2 cellular contexts compared by ENCODE assay signal in the genomic region with DNA sequence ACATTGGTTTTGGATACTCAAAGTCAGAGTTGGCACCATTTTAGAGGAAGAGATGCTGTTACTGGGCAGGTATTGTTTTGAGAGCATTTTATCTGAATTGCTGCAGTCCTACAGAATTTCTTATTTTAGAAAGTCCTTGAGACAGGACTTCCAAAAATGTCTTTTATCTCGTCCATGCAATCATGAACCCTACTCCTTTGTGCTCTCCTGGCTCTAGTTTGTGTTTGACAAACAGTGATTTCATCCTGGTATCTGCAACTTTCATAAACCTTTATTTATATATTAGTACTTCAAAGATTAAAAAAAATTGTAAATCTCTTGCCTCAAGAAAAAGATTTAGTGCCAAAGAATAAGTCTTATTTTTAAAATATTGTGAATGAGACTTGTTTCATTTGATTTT.
TF ChIP-seq lines count a peak whose summit lies in the region.

No MANE protein-coding gene starts in this region.

TF ChIP-seq in HepG2, 621 proteins besides CTCF, POLR2A, EP300 and RAD21 (continues in another document):
- TF ChIP-seq KMT2A (CRISPR knock-in tag; IDR thresholded peaks at IDR 0.05), result no peak
- TF ChIP-seq, protein P1, sequence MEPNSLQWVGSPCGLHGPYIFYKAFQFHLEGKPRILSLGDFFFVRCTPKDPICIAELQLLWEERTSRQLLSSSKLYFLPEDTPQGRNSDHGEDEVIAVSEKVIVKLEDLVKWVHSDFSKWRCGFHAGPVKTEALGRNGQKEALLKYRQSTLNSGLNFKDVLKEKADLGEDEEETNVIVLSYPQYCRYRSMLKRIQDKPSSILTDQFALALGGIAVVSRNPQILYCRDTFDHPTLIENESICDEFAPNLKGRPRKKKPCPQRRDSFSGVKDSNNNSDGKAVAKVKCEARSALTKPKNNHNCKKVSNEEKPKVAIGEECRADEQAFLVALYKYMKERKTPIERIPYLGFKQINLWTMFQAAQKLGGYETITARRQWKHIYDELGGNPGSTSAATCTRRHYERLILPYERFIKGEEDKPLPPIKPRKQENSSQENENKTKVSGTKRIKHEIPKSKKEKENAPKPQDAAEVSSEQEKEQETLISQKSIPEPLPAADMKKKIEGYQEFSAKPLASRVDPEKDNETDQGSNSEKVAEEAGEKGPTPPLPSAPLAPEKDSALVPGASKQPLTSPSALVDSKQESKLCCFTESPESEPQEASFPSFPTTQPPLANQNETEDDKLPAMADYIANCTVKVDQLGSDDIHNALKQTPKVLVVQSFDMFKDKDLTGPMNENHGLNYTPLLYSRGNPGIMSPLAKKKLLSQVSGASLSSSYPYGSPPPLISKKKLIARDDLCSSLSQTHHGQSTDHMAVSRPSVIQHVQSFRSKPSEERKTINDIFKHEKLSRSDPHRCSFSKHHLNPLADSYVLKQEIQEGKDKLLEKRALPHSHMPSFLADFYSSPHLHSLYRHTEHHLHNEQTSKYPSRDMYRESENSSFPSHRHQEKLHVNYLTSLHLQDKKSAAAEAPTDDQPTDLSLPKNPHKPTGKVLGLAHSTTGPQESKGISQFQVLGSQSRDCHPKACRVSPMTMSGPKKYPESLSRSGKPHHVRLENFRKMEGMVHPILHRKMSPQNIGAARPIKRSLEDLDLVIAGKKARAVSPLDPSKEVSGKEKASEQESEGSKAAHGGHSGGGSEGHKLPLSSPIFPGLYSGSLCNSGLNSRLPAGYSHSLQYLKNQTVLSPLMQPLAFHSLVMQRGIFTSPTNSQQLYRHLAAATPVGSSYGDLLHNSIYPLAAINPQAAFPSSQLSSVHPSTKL (CRISPR knock-in tag; IDR thresholded peaks at IDR 0.05), result peak; percentile 50; the same call in 1 of the 2 replicates
- TF ChIP-seq, protein P2, sequence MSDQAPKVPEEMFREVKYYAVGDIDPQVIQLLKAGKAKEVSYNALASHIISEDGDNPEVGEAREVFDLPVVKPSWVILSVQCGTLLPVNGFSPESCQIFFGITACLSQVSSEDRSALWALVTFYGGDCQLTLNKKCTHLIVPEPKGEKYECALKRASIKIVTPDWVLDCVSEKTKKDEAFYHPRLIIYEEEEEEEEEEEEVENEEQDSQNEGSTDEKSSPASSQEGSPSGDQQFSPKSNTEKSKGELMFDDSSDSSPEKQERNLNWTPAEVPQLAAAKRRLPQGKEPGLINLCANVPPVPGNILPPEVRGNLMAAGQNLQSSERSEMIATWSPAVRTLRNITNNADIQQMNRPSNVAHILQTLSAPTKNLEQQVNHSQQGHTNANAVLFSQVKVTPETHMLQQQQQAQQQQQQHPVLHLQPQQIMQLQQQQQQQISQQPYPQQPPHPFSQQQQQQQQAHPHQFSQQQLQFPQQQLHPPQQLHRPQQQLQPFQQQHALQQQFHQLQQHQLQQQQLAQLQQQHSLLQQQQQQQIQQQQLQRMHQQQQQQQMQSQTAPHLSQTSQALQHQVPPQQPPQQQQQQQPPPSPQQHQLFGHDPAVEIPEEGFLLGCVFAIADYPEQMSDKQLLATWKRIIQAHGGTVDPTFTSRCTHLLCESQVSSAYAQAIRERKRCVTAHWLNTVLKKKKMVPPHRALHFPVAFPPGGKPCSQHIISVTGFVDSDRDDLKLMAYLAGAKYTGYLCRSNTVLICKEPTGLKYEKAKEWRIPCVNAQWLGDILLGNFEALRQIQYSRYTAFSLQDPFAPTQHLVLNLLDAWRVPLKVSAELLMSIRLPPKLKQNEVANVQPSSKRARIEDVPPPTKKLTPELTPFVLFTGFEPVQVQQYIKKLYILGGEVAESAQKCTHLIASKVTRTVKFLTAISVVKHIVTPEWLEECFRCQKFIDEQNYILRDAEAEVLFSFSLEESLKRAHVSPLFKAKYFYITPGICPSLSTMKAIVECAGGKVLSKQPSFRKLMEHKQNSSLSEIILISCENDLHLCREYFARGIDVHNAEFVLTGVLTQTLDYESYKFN (CRISPR knock-in tag; conservative IDR thresholded peaks at IDR 0.05), result 0 out of 2 replicates have a peak, but pooled peaks have one; percentile 24
- TF ChIP-seq SOX13 (IDR thresholded peaks at IDR 0.05), result no peak
- peak in 1 of 2 experiments; percentile 58; a peak in 2 of 4 replicates for TF ChIP-seq SOX13 (CRISPR knock-in tag; conservative IDR thresholded peaks at IDR 0.05 in 1 of 2, IDR thresholded peaks at IDR 0.05 in 1 of 2)
- peak; percentile 73 for TF ChIP-seq NCOA2 (CRISPR knock-in tag; IDR thresholded peaks at IDR 0.05)
- TF ChIP-seq ZNF614 (CRISPR knock-in tag; IDR thresholded peaks at IDR 0.05; ENCODE audit: borderline replicate concordance), result no peak
- no peak for TF ChIP-seq TBX2 (CRISPR knock-in tag; IDR thresholded peaks at IDR 0.05; ENCODE audit: borderline replicate concordance)
- TF ChIP-seq TCF7 (IDR thresholded peaks at IDR 0.05; ENCODE audit: low read depth), result peak; percentile 51
- TF ChIP-seq PHF21A (CRISPR knock-in tag; IDR thresholded peaks at IDR 0.05), result peak; percentile 59; the same call in 1 of the 2 replicates
- TF ChIP-seq, protein P3, sequence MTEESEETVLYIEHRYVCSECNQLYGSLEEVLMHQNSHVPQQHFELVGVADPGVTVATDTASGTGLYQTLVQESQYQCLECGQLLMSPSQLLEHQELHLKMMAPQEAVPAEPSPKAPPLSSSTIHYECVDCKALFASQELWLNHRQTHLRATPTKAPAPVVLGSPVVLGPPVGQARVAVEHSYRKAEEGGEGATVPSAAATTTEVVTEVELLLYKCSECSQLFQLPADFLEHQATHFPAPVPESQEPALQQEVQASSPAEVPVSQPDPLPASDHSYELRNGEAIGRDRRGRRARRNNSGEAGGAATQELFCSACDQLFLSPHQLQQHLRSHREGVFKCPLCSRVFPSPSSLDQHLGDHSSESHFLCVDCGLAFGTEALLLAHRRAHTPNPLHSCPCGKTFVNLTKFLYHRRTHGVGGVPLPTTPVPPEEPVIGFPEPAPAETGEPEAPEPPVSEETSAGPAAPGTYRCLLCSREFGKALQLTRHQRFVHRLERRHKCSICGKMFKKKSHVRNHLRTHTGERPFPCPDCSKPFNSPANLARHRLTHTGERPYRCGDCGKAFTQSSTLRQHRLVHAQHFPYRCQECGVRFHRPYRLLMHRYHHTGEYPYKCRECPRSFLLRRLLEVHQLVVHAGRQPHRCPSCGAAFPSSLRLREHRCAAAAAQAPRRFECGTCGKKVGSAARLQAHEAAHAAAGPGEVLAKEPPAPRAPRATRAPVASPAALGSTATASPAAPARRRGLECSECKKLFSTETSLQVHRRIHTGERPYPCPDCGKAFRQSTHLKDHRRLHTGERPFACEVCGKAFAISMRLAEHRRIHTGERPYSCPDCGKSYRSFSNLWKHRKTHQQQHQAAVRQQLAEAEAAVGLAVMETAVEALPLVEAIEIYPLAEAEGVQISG (CRISPR knock-in tag; IDR thresholded peaks at IDR 0.05), result no peak
- TF ChIP-seq ISL2 (CRISPR knock-in tag; IDR thresholded peaks at IDR 0.05), result peak; percentile 67
- peak; percentile 50 for TF ChIP-seq HNF4A (CRISPR knock-in tag; IDR thresholded peaks at IDR 0.05)
- no peak for TF ChIP-seq ZNF572 (CRISPR knock-in tag; IDR thresholded peaks at IDR 0.05)
- TF ChIP-seq HMG20A (CRISPR knock-in tag; IDR thresholded peaks at IDR 0.05; ENCODE audit: borderline replicate concordance), result peak; percentile 57; the same call in 1 of the 2 replicates
- TF ChIP-seq HMG20B (CRISPR knock-in tag; conservative IDR thresholded peaks at IDR 0.05), result peak; percentile 88
- no peak for TF ChIP-seq ZNF556 (CRISPR knock-in tag; IDR thresholded peaks at IDR 0.05; ENCODE audit: borderline replicate concordance)
- 0 out of 2 replicates have a peak, but pooled peaks have one; percentile 17 for TF ChIP-seq NR2F6 (IDR thresholded peaks at IDR 0.05)
- TF ChIP-seq NR2F6 (CRISPR knock-in tag; IDR thresholded peaks at IDR 0.05), result no peak
- peak; percentile 47; the same call in 1 of the 2 replicates for TF ChIP-seq CREM (IDR thresholded peaks at IDR 0.05)
- TF ChIP-seq CREM (CRISPR knock-in tag; IDR thresholded peaks at IDR 0.05), result no peak

TF ChIP-seq in GM12878, 131 proteins besides CTCF, POLR2A, EP300 and RAD21:
- TF ChIP-seq, protein P4, sequence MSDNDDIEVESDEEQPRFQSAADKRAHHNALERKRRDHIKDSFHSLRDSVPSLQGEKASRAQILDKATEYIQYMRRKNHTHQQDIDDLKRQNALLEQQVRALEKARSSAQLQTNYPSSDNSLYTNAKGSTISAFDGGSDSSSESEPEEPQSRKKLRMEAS (IDR thresholded peaks at IDR 0.05; ENCODE audit: low read depth, low read length), result no peak
- TF ChIP-seq SMARCA5 (IDR thresholded peaks at IDR 0.05), result no peak
- TF ChIP-seq ZZZ3 (IDR thresholded peaks at IDR 0.05; ENCODE audit: control insufficient read depth, insufficient read length, low read depth), result no peak
- TF ChIP-seq HCFC1 (IDR thresholded peaks at IDR 0.05; ENCODE audit: low read length), result no peak
- TF ChIP-seq MTA2 (IDR thresholded peaks at IDR 0.05; ENCODE audit: low read depth), result no peak
- no peak for TF ChIP-seq DPF2 (IDR thresholded peaks at IDR 0.05)
- no peak for TF ChIP-seq ESRRA (IDR thresholded peaks at IDR 0.05; ENCODE audit: low read length)
- TF ChIP-seq GATAD2B (conservative IDR thresholded peaks at IDR 0.05; ENCODE audit: low read depth), result no peak
- TF ChIP-seq ZBED1 (IDR thresholded peaks at IDR 0.05; ENCODE audit: borderline replicate concordance), result no peak
- TF ChIP-seq ETV6 (conservative IDR thresholded peaks at IDR 0.05 in 1 of 2, IDR thresholded peaks at IDR 0.05 in 1 of 2; ENCODE audit: borderline replicate concordance in 1 of 2, low read depth in 1 of 2), result no peak
- TF ChIP-seq EZH2 (IDR thresholded peaks at IDR 0.05; ENCODE audit: borderline replicate concordance, control insufficient read depth, low read depth, low read length), result no peak
- no peak for TF ChIP-seq POU2F2 (IDR thresholded peaks at IDR 0.05; ENCODE audit: borderline replicate concordance, low read depth, low read length)
- no peak for TF ChIP-seq ZNF384 (IDR thresholded peaks at IDR 0.05; ENCODE audit: borderline replicate concordance, low read depth, low read length)
- no peak for TF ChIP-seq CHD1 (IDR thresholded peaks at IDR 0.05; ENCODE audit: low read depth, low read length)
- TF ChIP-seq, protein P5, sequence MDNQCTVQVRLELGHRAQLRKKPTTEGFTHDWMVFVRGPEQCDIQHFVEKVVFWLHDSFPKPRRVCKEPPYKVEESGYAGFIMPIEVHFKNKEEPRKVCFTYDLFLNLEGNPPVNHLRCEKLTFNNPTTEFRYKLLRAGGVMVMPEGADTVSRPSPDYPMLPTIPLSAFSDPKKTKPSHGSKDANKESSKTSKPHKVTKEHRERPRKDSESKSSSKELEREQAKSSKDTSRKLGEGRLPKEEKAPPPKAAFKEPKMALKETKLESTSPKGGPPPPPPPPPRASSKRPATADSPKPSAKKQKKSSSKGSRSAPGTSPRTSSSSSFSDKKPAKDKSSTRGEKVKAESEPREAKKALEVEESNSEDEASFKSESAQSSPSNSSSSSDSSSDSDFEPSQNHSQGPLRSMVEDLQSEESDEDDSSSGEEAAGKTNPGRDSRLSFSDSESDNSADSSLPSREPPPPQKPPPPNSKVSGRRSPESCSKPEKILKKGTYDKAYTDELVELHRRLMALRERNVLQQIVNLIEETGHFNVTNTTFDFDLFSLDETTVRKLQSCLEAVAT (IDR thresholded peaks at IDR 0.05), result no peak
- no peak for TF ChIP-seq RBBP5 (conservative IDR thresholded peaks at IDR 0.05)
- no peak for TF ChIP-seq PML (IDR thresholded peaks at IDR 0.05; ENCODE audit: low read length)
- TF ChIP-seq RUNX3 (IDR thresholded peaks at IDR 0.05; ENCODE audit: low read length), result no peak
- TF ChIP-seq, protein P6, sequence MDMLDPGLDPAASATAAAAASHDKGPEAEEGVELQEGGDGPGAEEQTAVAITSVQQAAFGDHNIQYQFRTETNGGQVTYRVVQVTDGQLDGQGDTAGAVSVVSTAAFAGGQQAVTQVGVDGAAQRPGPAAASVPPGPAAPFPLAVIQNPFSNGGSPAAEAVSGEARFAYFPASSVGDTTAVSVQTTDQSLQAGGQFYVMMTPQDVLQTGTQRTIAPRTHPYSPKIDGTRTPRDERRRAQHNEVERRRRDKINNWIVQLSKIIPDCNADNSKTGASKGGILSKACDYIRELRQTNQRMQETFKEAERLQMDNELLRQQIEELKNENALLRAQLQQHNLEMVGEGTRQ (IDR thresholded peaks at IDR 0.05; ENCODE audit: borderline replicate concordance, low read depth, low read length), result no peak
